30 cellular contexts compared by ENCODE assay signal in the genomic region with DNA sequence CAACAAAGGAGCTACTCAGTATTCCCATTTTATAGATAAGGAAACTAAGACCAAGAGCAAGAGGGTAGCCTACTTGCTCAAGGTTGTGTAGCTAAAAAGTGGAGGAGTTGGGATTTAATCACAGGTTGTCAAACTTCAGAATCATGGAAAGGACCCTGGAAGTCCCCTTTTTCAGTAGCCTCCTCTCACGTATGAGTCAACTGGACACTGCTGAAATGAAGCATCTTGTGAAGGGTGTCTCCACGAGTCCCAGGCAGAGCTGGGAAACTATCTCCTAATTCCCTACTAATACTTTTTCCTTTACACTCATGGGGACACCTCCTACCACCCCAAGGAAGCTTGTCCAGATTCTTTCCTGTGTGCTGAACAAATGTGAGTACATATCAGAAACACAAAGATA.
"Had no signal": no experiment of that assay in that cellular context is flagged by ENCODE, and none has a peak within 500 bp of the region (broad histone marks: within the 10 kb centered on the region; RNA-seq: fewer than 3 reads in every experiment).

No MANE protein-coding gene starts in this region.

- H3K9me3 ChIP-seq: left ventricle myocardium inferior, neutrophil, right atrium auricular region, right lobe of liver, suprapubic skin, thoracic aorta, tibial artery, upper lobe of right lung had no signal

- ATAC-seq: left colon, natural killer cell, right lobe of liver, upper lobe of right lung had no signal

- H3K4me2 ChIP-seq: neural progenitor cell, smooth muscle cell had no signal

- H3K4me3 Mint-ChIP-seq: immature natural killer cell; mesothelial cell of epicardium; naive B cell; natural killer cell; nephron progenitor cell; neural progenitor cell; stimulated activated naive CD8-positive, alpha-beta T cell treated with anti-CD3 and anti-CD28 coated beads, Interleukin-15, Interleukin-2, amounts not matched to agents 100 ng/mL and 50 ng/mL, for 24 hours had no signal

- H3K4me3 ChIP-seq: left ventricle myocardium inferior, lung, neural progenitor cell, right atrium auricular region, right lobe of liver, smooth muscle cell, suprapubic skin, thoracic aorta, tibial artery, upper lobe of right lung had no signal

- H3K27me3 ChIP-seq: neural progenitor cell, neutrophil, right atrium auricular region, right lobe of liver, suprapubic skin, tibial artery, upper lobe of right lung had no signal

- H3K27me3 Mint-ChIP-seq: naive B cell; stimulated activated naive CD8-positive, alpha-beta T cell treated with anti-CD3 and anti-CD28 coated beads, Interleukin-15, Interleukin-2, amounts not matched to agents 100 ng/mL and 50 ng/mL, for 24 hours had no signal

- H3K79me2 ChIP-seq: parathyroid adenoma had no signal

- H3K9ac ChIP-seq: neural progenitor cell, parathyroid adenoma had no signal

- H3K4me1 ChIP-seq: left ventricle myocardium inferior, right atrium auricular region, right lobe of liver, tibial artery, upper lobe of right lung had no signal

- H2AFZ ChIP-seq: neural progenitor cell, parathyroid adenoma had no signal

- H3K36me3 ChIP-seq: neural progenitor cell, right atrium auricular region, right lobe of liver, thoracic aorta had no signal

- H3K4me1 Mint-ChIP-seq: mesothelial cell of epicardium, nephron progenitor cell had no signal

- H3K36me3 Mint-ChIP-seq: natural killer cell, neural progenitor cell had no signal

- H3K27ac Mint-ChIP-seq: immature natural killer cell; mesothelial cell of epicardium; natural killer cell; nephron progenitor cell; neural progenitor cell; stimulated activated naive CD8-positive, alpha-beta T cell treated with anti-CD3 and anti-CD28 coated beads, Interleukin-15, Interleukin-2, amounts not matched to agents 100 ng/mL and 50 ng/mL, for 24 hours had no signal

- H3K9me3 Mint-ChIP-seq: mesothelial cell of epicardium; naive B cell; natural killer cell; nephron progenitor cell; neural progenitor cell; stimulated activated naive CD8-positive, alpha-beta T cell treated with anti-CD3 and anti-CD28 coated beads, Interleukin-15, Interleukin-2, amounts not matched to agents 100 ng/mL and 50 ng/mL, for 24 hours had no signal

- FAIRE-seq: islet of Langerhans, kidney, urothelium cell line had no signal

- H3K27ac ChIP-seq: left ventricle myocardium inferior, neural progenitor cell, neutrophil, parathyroid adenoma, right atrium auricular region, right lobe of liver, suprapubic skin, thoracic aorta, tibial artery, upper lobe of right lung had no signal

- DNase-seq: hypothalamus; immature natural killer cell; kidney; left colon; left ventricle myocardium inferior; mesendoderm; naive B cell; natural killer cell; nephron progenitor cell; occipital lobe; right lobe of liver; stimulated activated CD4-positive, alpha-beta T cell treated with anti-CD3 and anti-CD28 coated beads, Interleukin-15, amount 100 ng/mL, for 24 hours; stimulated activated CD4-positive, alpha-beta T cell treated with anti-CD3 and anti-CD28 coated beads, Interleukin-2, amount 100 ng/mL, for 24 hours; stimulated activated CD4-positive, alpha-beta T cell treated with anti-CD3 and anti-CD28 coated beads, Interleukin-4, amount 100 ng/mL, for 1 hour; stimulated activated naive CD4-positive, alpha-beta T cell; tibial artery; trophoblast cell; upper lobe of right lung had no signal
